Comparison of ENCODE assay signal across 8 cellular contexts in genomic region chr7:23469961-23470250, GRCh38. TPM values are rescaled to one million over a fixed set of nuclear protein-coding genes. Genes with fewer than 3 reads are reported as not detected.
DNase-seq lines count a peak whose midpoint lies in the region; ATAC-seq and TF ChIP-seq lines count a peak whose summit lies in the region.

No MANE protein-coding gene starts in this region.

- CTCF ChIA-PET in OCI-LY7 (lab: Charles Lee; ENCODE audit: unreplicated experiment) = interaction anchor here (1.5 kb wide), 1 partner anchor 13 kb away, joined by 3 read pairs; no protein-coding TSS in a partner anchor

- H3K9me3 Mint-ChIP-seq in endodermal cell = no peaks in the 10 kb centered on the region

- H3K4me1 Mint-ChIP-seq in endodermal cell = peaks cover 23% of the 10 kb centered on the region

- H4K8ac ChIP-seq in trophoblast cell (ENCODE audit: low read depth, low read length) = peak overlapping the region; percentile 75

- intact Hi-C loops in OCI-LY7 (cut with micrococcal nuclease; ENCODE audit: unreplicated experiment) = loop anchor here (1.0 to 10.0 kb wide), 3 partner anchors 102 to 455 kb away; partner anchors contain the start of gene HYCC1

- TSS peak; percentile 83 for BruUV-seq in OCI-LY7 (replicated peaks; lab: Mats Ljungman, UMichigan)

- H3K9me3 ChIP-seq in OCI-LY7 (ENCODE audit: low read length) (no peaks in the 10 kb centered on the region), endodermal cell (ENCODE audit: control insufficient read depth, low read length) (no peaks in the 10 kb centered on the region), trophoblast cell (ENCODE audit: insufficient read depth, low read depth, low read length) (no peaks in the 10 kb centered on the region)

- TF ChIP-seq CTCF in GM12864 (IDR thresholded peaks at IDR 0.05; ENCODE audit: low read depth, low read length, missing control alignments) (no peak), OCI-LY7 (conservative IDR thresholded peaks at IDR 0.05; ENCODE audit: low read length) (0 out of 2 replicates have a peak, but pooled peaks have one; percentile 13), endodermal cell (conservative IDR thresholded peaks at IDR 0.05) (no peak)

- H3K4me2 ChIP-seq in OCI-LY7 (ENCODE audit: low read length) (peak overlapping the region; percentile 100), trophoblast cell (ENCODE audit: low read length) (peak overlapping the region; percentile 98)

- WGBS in endodermal cell (ENCODE audit: insufficient coverage in 1 of 2, insufficient read length in 1 of 2), 2 experiments = 0% methylated on average over 10 to 18 of the region's 18 CpGs
- WGBS in trophoblast cell (ENCODE audit: extremely low coverage, insufficient coverage, insufficient read length) = no CpG with 5 or more reads among the region's 18 CpGs

- H2BK12ac ChIP-seq in trophoblast cell (ENCODE audit: low read length) = no peak overlapping the region

- peak overlapping the region; percentile 71 for H3K4ac ChIP-seq in trophoblast cell (ENCODE audit: low read depth, low read length)

- peak overlapping the region; percentile 91 for H2BK5ac ChIP-seq in trophoblast cell (ENCODE audit: low read depth, low read length, poor library complexity)

- no peak overlapping the region for H3K23ac ChIP-seq in trophoblast cell (ENCODE audit: low read length)

- H3K36me3 Mint-ChIP-seq in endodermal cell (ENCODE audit: low read depth) = peaks cover 2% of the 10 kb centered on the region

- peak overlapping the region; percentile 90 for H3K27ac ChIP-seq in OCI-LY7 (ENCODE audit: low read depth, low read length, poor library complexity, severe bottlenecking)
- peak overlapping the region; percentile 91 for H3K27ac ChIP-seq in endodermal cell (ENCODE audit: low read depth, low read length)
- H3K27ac ChIP-seq in trophoblast cell (ENCODE audit: low read depth, low read length) = peak overlapping the region; percentile 92

- POLR2A ChIA-PET in OCI-LY7 (lab: Charles Lee) = interaction anchor here (0.7 to 1.5 kb wide), 4 partner anchors 9 to 107 kb away, joined by 3 to 7 read pairs (median 4); no protein-coding TSS in a partner anchor

- H4K20me1 ChIP-seq in OCI-LY7 (ENCODE audit: insufficient read depth, low read length) = peaks cover 16% of the 10 kb centered on the region

- no peaks in the 10 kb centered on the region for H3K27me3 Mint-ChIP-seq in endodermal cell (ENCODE audit: insufficient read depth)

- H3K18ac ChIP-seq in trophoblast cell (ENCODE audit: low read length) = peak overlapping the region; percentile 90

- peak overlapping the region; percentile 35 for H4K12ac ChIP-seq in trophoblast cell (ENCODE audit: low read depth, low read length)

- peak overlapping the region; percentile 82 for H4K91ac ChIP-seq in trophoblast cell (ENCODE audit: low read depth, low read length)

- H3K14ac ChIP-seq in trophoblast cell (ENCODE audit: low read length) = peak overlapping the region; percentile 95

- H3K36me3 ChIP-seq in OCI-LY7 (ENCODE audit: insufficient read depth, low read length) (no peaks in the 10 kb centered on the region; the same call in 1 of the 2 replicates), endodermal cell (ENCODE audit: control insufficient read depth, insufficient read depth, low read length) (no peaks in the 10 kb centered on the region), trophoblast cell (ENCODE audit: control insufficient read depth in 1 of 2, insufficient read depth in 2 of 2, low read length in 2 of 2) (no peaks in the 10 kb centered on the region)

- ATAC-seq in GM19035 (IDR thresholded peaks at IDR 0.05; ENCODE audit: unreplicated experiment) (no peak), GM18861 (IDR thresholded peaks at IDR 0.05; ENCODE audit: unreplicated experiment) (no peak)

- H3K4me3 ChIP-seq in GM12864 (ENCODE audit: low read depth, low read length) (peak overlapping the region; percentile 91), OCI-LY7 (ENCODE audit: low read depth, low read length, poor library complexity, severe bottlenecking) (peak overlapping the region; percentile 85), endodermal cell (ENCODE audit: low read length) (peak overlapping the region; percentile 98), trophoblast cell (ENCODE audit: low read depth, low read length) (peak overlapping the region; percentile 87)

- H2AFZ ChIP-seq in OCI-LY7 (ENCODE audit: low read length) = peak overlapping the region; percentile 27; the same call in 1 of the 2 replicates
- H2AFZ ChIP-seq in trophoblast cell (ENCODE audit: insufficient read depth, low read length, poor library complexity) = peak overlapping the region; percentile 41

- no peak for DNase-seq in GM12864 (ENCODE audit: low read depth)
- DNase-seq in OCI-LY7 (ENCODE audit: low spot score) = no peak
- DNase-seq in endodermal cell = peak; percentile 63
- peak in 1 of 2 donors; percentile 47 for DNase-seq in trophoblast cell
- no peak for DNase-seq in NCI-H1436 treated with DMSO at 0.1 percent for 48 hours (lab: John Stamatoyannopoulos, UW)
- DNase-seq in GOT3 (lab: John Stamatoyannopoulos, UW) = no peak

- H3K79me2 ChIP-seq in OCI-LY7 (ENCODE audit: insufficient read depth, low read depth, low read length) = peaks cover 66% of the 10 kb centered on the region
- peaks cover 34% of the 10 kb centered on the region for H3K79me2 ChIP-seq in trophoblast cell (ENCODE audit: control insufficient read depth, insufficient read depth, low read length, poor library complexity)

- H2BK120ac ChIP-seq in trophoblast cell (ENCODE audit: insufficient read depth, low read length, poor library complexity) = peak overlapping the region; percentile 84

- no peak overlapping the region for H2AK5ac ChIP-seq in trophoblast cell (ENCODE audit: low read length)

- no peaks in the 10 kb centered on the region for H3K9me2 ChIP-seq in OCI-LY7 (ENCODE audit: insufficient read depth, low read length)

- H3K9ac ChIP-seq in endodermal cell (ENCODE audit: extremely low read depth, low read length, poor library complexity, severe bottlenecking) (peak overlapping the region; percentile 90), trophoblast cell (ENCODE audit: low read length) (peak overlapping the region; percentile 90)

- peaks cover 26% of the 10 kb centered on the region for H3K4me1 ChIP-seq in OCI-LY7 (ENCODE audit: insufficient read depth, low read length, poor library complexity, severe bottlenecking)
- no peaks in the 10 kb centered on the region for H3K4me1 ChIP-seq in endodermal cell (ENCODE audit: control insufficient read depth, insufficient read depth, low read length)
- peaks cover 6 to 8% of the 10 kb centered on the region in 2 experiments for H3K4me1 ChIP-seq in trophoblast cell (ENCODE audit: control insufficient read depth in 1 of 2, insufficient read depth in 2 of 2, low read length in 2 of 2)

- peaks cover 54% of the 10 kb centered on the region for H3K79me1 ChIP-seq in trophoblast cell (ENCODE audit: low read length)

- peak overlapping the region; percentile 94 for H3K4me3 Mint-ChIP-seq in endodermal cell

- H3K27me3 ChIP-seq in endodermal cell (ENCODE audit: control insufficient read depth, insufficient read depth, low read length, poor library complexity, severe bottlenecking) (no peaks in the 10 kb centered on the region), trophoblast cell (ENCODE audit: insufficient read depth, low read length) (no peaks in the 10 kb centered on the region)

- peak overlapping the region; percentile 98 for H3K27ac Mint-ChIP-seq in endodermal cell

RNA-seq across cellular contexts. Expression of gene IGF2BP3, which starts 0.4 kb away (rescaled TPM):
- 41.1 and 48.7 TPM in 2 replicates for total RNA-seq in OCI-LY7 (2014; rRNA removed; shearing (Covaris generic))
- 94.3 and 108 TPM in 2 replicates for total RNA-seq in OCI-LY7 (2022)
- total RNA-seq in endodermal cell = 100 to 1,000 TPM; 114 to 123 TPM
- polyA plus RNA-seq in endodermal cell (2013, experiment 1 of 2) = 96.3 TPM
- 93.1 TPM for polyA plus RNA-seq in endodermal cell (2013, experiment 2 of 2)
- 82.5 and 84.8 TPM in 2 replicates for polyA plus RNA-seq in trophoblast cell (2013)
